In genomic region chr3:38247366-38248035, GRCh38 we compare ENCODE assay signal across 10 cellular contexts. TPM values are rescaled to one million over a fixed set of nuclear protein-coding genes. Genes with fewer than 3 reads are reported as not detected.
DNase-seq lines count a peak whose midpoint lies in the region; ATAC-seq and TF ChIP-seq lines count a peak whose summit lies in the region.
"Had no signal": no experiment of that assay in that cellular context is flagged by ENCODE, and none has a peak within 500 bp of the region (broad histone marks: within the 10 kb centered on the region; RNA-seq: fewer than 3 reads in every experiment).

No MANE protein-coding gene starts in this region.

- H3K27me3 ChIP-seq in HAP-1 (ENCODE audit: low read depth) (no peaks in the 10 kb centered on the region), transverse colon (no peaks in the 10 kb centered on the region)
- H3K27me3 ChIP-seq: neutrophil had no signal

- ATAC-seq in effector memory CD8-positive, alpha-beta T cell (replicated peaks): no peak
- no peak for ATAC-seq in HG03432 (IDR thresholded peaks at IDR 0.05; ENCODE audit: unreplicated experiment)
- no peak for ATAC-seq in HG03039 (IDR thresholded peaks at IDR 0.05; ENCODE audit: unreplicated experiment)
- ATAC-seq: GM12878 had no signal

- H3K27ac ChIP-seq in mesodermal cell (ENCODE audit: low read depth, low read length, severe bottlenecking) (peak overlapping the region; percentile 48), transverse colon (no peak overlapping the region)
- H3K27ac ChIP-seq: neutrophil had no signal

- no peak overlapping the region for H3K4me3 Mint-ChIP-seq in effector memory CD8-positive, alpha-beta T cell

- peak; percentile 85 for DNase-seq in COLO829 (ENCODE audit: low spot score)
- peak; percentile 43 for DNase-seq in NCI-H2227 treated with DMSO at 0.1 percent for 48 hours (lab: John Stamatoyannopoulos, UW)
- DNase-seq in effector memory CD8-positive, alpha-beta T cell: no peak
- DNase-seq in HAP-1 (ENCODE audit: low spot score in 2 of 2): no peak
- DNase-seq in transverse colon: no peak

- H3K36me3 Mint-ChIP-seq in effector memory CD8-positive, alpha-beta T cell (ENCODE audit: insufficient read depth): peaks cover 47% of the 10 kb centered on the region

- TF ChIP-seq POLR2A in transverse colon (IDR thresholded peaks at IDR 0.05): no peak

- H3K27me3 Mint-ChIP-seq in effector memory CD8-positive, alpha-beta T cell: no peaks in the 10 kb centered on the region

- TF ChIP-seq EP300 in transverse colon (IDR thresholded peaks at IDR 0.05; ENCODE audit: low read depth): no peak

- TF ChIP-seq CTCF in transverse colon (IDR thresholded peaks at IDR 0.05): no peak

- H3K9me3 ChIP-seq in mesodermal cell (ENCODE audit: control insufficient read depth, low read length) (no peaks in the 10 kb centered on the region), HAP-1 (no peaks in the 10 kb centered on the region), transverse colon (no peaks in the 10 kb centered on the region)
- H3K9me3 ChIP-seq: neutrophil had no signal

- in situ Hi-C loops in HAP-1 (cut with MboI; ENCODE audit: low sequenced_read_pairs): no loop called here
- in situ Hi-C loops in transverse colon (cut with MboI; ENCODE audit: low pct_ligation_motif_present in 1 of 4, low pct_unique_long_range_greater_than_20kb in 1 of 4, low sequenced_read_pairs in 3 of 4): no loop called here

- H3K9me3 Mint-ChIP-seq in effector memory CD8-positive, alpha-beta T cell: no peaks in the 10 kb centered on the region

- intact Hi-C loops in transverse colon (cut with DNase I; ENCODE audit: low total_unique reads): loop anchor here (10.0 kb wide), 1 partner anchor 583 kb away; no protein-coding TSS in a partner anchor

- H3K4me1 ChIP-seq in mesodermal cell (ENCODE audit: control insufficient read depth, insufficient read depth, low read length, poor library complexity, severe bottlenecking) (peaks cover 12% of the 10 kb centered on the region), HAP-1 (no peaks in the 10 kb centered on the region), transverse colon (peaks cover 0 to 8% (median 0%) of the 10 kb centered on the region in 4 donors)

- H3K4me3 ChIP-seq in mesodermal cell (ENCODE audit: extremely low read depth, insufficient read depth, low read length, poor library complexity, severe bottlenecking): no peak overlapping the region
- no peak overlapping the region for H3K4me3 ChIP-seq in HAP-1
- H3K4me3 ChIP-seq in transverse colon: no peak overlapping the region
- H3K4me3 ChIP-seq: GM12878 had no signal

- peak overlapping the region; percentile 63 to 88 for H3K27ac Mint-ChIP-seq in effector memory CD8-positive, alpha-beta T cell

- peaks cover 58% of the 10 kb centered on the region for H3K36me3 ChIP-seq in mesodermal cell (ENCODE audit: control insufficient read depth, insufficient read depth, low read length)
- H3K36me3 ChIP-seq in HAP-1 (replicated peaks): peaks cover 56% of the 10 kb centered on the region
- H3K36me3 ChIP-seq in transverse colon: peaks cover 0 to 41% (median 20%) of the 10 kb centered on the region in 4 donors

- H3K4me1 Mint-ChIP-seq in effector memory CD8-positive, alpha-beta T cell (ENCODE audit: low read depth in 2 of 2): peaks cover 2 to 11% of the 10 kb centered on the region in 2 donors

RNA-seq across cellular contexts. Expression of gene SLC22A13, which starts 18.1 kb away (rescaled TPM):
- polyA plus RNA-seq in mesodermal cell (2013, experiment 1 of 2): not detected
- polyA plus RNA-seq in mesodermal cell (2013, experiment 2 of 2): not detected
- under 1 TPM in 3 of 4 donors, not detected in 1; 0.32 to 0.68 (median 0.60) TPM for total RNA-seq in transverse colon

RNA-seq across cellular contexts. Expression of gene SLC22A14, which starts 34.6 kb away (rescaled TPM):
- polyA plus RNA-seq in mesodermal cell (2013, experiment 1 of 2): not detected
- polyA plus RNA-seq in mesodermal cell (2013, experiment 2 of 2): not detected
- total RNA-seq in transverse colon: under 1 TPM in 1 of 4 donors, not detected in 3; 0.48 TPM
- total RNA-seq: GM12878 had no signal
- polyA plus RNA-seq: GM12878 had no signal

Comparison
In these comparisons a context has a peak if more than half of its experiments do, and no peak if none do; other contexts are left out.
1. DNase-seq: peak in COLO829 (single experiment) and NCI-H2227 treated with DMSO at 0.1 percent for 48 hours (single experiment); none in effector memory CD8-positive, alpha-beta T cell (0 of 3), HAP-1 (0 of 2) and transverse colon (single experiment).